ENCODE assay signal across 8 cellular contexts in genomic region chrX:112642349-112642748, GRCh38. TPM values are rescaled to one million over a fixed set of nuclear protein-coding genes. Genes with fewer than 3 reads are reported as not detected.
A peak's percentile ranks its signal among the peaks of the same experiment; 100 is the strongest.
DNase-seq lines count a peak whose midpoint lies in the region; ATAC-seq and TF ChIP-seq lines count a peak whose summit lies in the region.

No MANE protein-coding gene starts in this region.

- TF ChIP-seq CTCF in GM12864 (IDR thresholded peaks at IDR 0.05; ENCODE audit: low read depth, low read length, missing control alignments) (peak; percentile 65), astrocyte of the cerebellum (IDR thresholded peaks at IDR 0.05; ENCODE audit: low read depth, low read length, missing control alignments) (peak; percentile 68), retinal pigment epithelial cell (conservative IDR thresholded peaks at IDR 0.05; ENCODE audit: low read depth, low read length) (peak; percentile 79)

- H3K27me3 ChIP-seq in right cardiac atrium (ENCODE audit: control insufficient read depth, insufficient read depth), result no peaks in the 10 kb centered on the region

- intact Hi-C loops in right cardiac atrium (cut with DNase I), result loop anchor here in 1 of 4 donors (5.0 kb wide), 1 partner anchor 775 kb away; no protein-coding TSS in a partner anchor

- 1% methylated on average over 3 of the region's 3 CpGs for WGBS in right cardiac atrium

- H3K4me1 ChIP-seq in right cardiac atrium (ENCODE audit: control insufficient read depth, insufficient read depth, low read length), result no peaks in the 10 kb centered on the region

- no peak overlapping the region for H3K27ac ChIP-seq in right cardiac atrium (ENCODE audit: low read length)

- no peaks in the 10 kb centered on the region for H3K9me3 ChIP-seq in right cardiac atrium (ENCODE audit: control insufficient read depth, low read length)

- in situ Hi-C loops in ACHN (cut with HindIII; ENCODE audit: low pct_ligation_motif_present, low pct_unique_long_range_greater_than_20kb, low sequenced_read_pairs) (no loop called here), astrocyte of the cerebellum (cut with HindIII; ENCODE audit: low sequenced_read_pairs) (no loop called here)

- H3K4me3 ChIP-seq in GM12864 (ENCODE audit: low read depth, low read length), result no peak overlapping the region
- no peak overlapping the region for H3K4me3 ChIP-seq in astrocyte of the cerebellum (ENCODE audit: low read depth, low read length)
- no peak overlapping the region for H3K4me3 ChIP-seq in right cardiac atrium (ENCODE audit: low read length)
- no peak overlapping the region for H3K4me3 ChIP-seq in retinal pigment epithelial cell (ENCODE audit: low read length)

- ATAC-seq in right cardiac atrium (peak; percentile 65 to 75), HG02623 (IDR thresholded peaks at IDR 0.05; ENCODE audit: unreplicated experiment) (no peak)

- peak; percentile 25 for DNase-seq in ACHN
- DNase-seq in GM12864 (ENCODE audit: low read depth), result no peak
- DNase-seq in HS-5 (ENCODE audit: low read depth), result peak; percentile 16
- peak; percentile 51 for DNase-seq in NOMO-1 treated with DMSO at 0.1 percent for 48 hours (lab: John Stamatoyannopoulos, UW; ENCODE audit: unreplicated experiment)
- DNase-seq in astrocyte of the cerebellum (ENCODE audit: low read depth), result peak; percentile 49
- no peak for DNase-seq in right cardiac atrium
- peak; percentile 19 for DNase-seq in retinal pigment epithelial cell (ENCODE audit: low read depth)

RNA-seq across cellular contexts. Expression of gene LHFPL1, which starts 37.4 kb away (rescaled TPM):
- under 1 TPM; 0.17 to 0.69 (median 0.31) TPM for total RNA-seq in right cardiac atrium
- polyA plus RNA-seq in right cardiac atrium, result 0.18 TPM

Comparison
In these comparisons a context has a peak if more than half of its experiments do, and no peak if none do; other contexts are left out.
1. DNase-seq: peak in ACHN (single experiment), HS-5 (single experiment), NOMO-1 treated with DMSO at 0.1 percent for 48 hours (single experiment), astrocyte of the cerebellum (single experiment) and retinal pigment epithelial cell (single experiment); none in GM12864 (single experiment) and right cardiac atrium (0 of 3).
2. Peak in every context shown above with its lines, with median percentiles within 50 percentile points of each other: CTCF ChIP-seq.